23 cellular contexts compared by ENCODE assay signal in the genomic region with DNA sequence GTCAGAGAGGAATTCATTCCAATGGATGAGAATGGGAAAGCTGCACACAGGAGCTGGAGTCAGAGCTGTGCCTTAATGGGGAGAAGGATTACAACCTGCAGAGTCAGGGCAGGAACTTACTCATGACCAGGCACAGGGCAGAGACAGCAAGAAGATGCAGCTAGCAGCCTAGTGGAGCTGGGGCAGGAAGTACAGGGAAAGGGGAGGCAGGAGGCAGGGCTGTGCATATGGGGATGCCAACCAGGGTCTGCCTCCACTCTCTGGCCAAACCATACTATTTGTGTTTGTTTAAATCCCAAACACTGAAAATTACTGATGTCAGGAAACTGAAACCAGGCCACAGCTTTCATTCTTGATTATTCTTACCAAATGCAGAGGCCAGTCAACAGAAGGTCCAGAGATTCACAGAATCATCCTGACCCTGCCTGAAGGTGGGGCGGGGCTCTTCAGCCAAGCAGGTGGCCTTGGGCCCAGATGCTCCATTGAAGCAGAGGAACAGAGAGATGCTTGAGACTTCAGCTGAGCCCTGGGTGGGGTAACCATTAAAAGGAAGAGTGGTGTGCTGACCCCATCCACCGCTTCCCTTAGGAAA.
"Had no signal": no experiment of that assay in that cellular context is flagged by ENCODE, and none has a peak within 500 bp of the region (broad histone marks: within the 10 kb centered on the region; RNA-seq: fewer than 3 reads in every experiment).

No MANE protein-coding gene starts in this region.

- H3K36me3 Mint-ChIP-seq: activated naive CD8-positive, alpha-beta T cell; memory B cell; natural killer cell treated with Interleukin-12 subunit alpha and Interleukin-12 subunit beta and Interleukin-15 and Interleukin-18, amount 100 ng/mL, for 72 hours; type B pancreatic cell; WTC11 had no signal

- H3K36me3 ChIP-seq: esophagus squamous epithelium, left ventricle myocardium inferior, right atrium auricular region had no signal

- DNase-seq: activated CD4-positive, alpha-beta T cell treated with anti-CD3 and anti-CD28 coated beads for 48 hours; activated gamma-delta T cell treated with Interleukin-2 at 50 U/mL for 16 hours; amniotic stem cell; body of pancreas; cortex of kidney; effector CD4-positive, alpha-beta T cell; esophagus squamous epithelium; hippocampal formation; left ventricle myocardium inferior; posterior cingulate gyrus; stimulated activated CD4-positive, alpha-beta T cell treated with anti-CD3 and anti-CD28 coated beads, Interleukin-15, amount 100 ng/mL, for 24 hours; stimulated activated CD4-positive, alpha-beta T cell treated with anti-CD3 and anti-CD28 coated beads, Interleukin-4, amount 100 ng/mL, for 1 hour; stimulated activated naive CD4-positive, alpha-beta T cell; substantia nigra; T-helper 17 cell had no signal

- H3K4me3 ChIP-seq: body of pancreas, esophagus squamous epithelium, left ventricle myocardium inferior, right atrium auricular region, skin epidermis had no signal

- H3K4me3 Mint-ChIP-seq: activated naive CD8-positive, alpha-beta T cell; central memory CD8-positive, alpha-beta T cell; memory B cell; natural killer cell treated with Interleukin-12 subunit alpha and Interleukin-12 subunit beta and Interleukin-15 and Interleukin-18, amount 100 ng/mL, for 72 hours; T-helper 17 cell; type B pancreatic cell; WTC11 had no signal

- H3K9me3 ChIP-seq: body of pancreas, esophagus squamous epithelium, left ventricle myocardium inferior, right atrium auricular region had no signal

- ATAC-seq: body of pancreas; natural killer cell treated with Interleukin-12 subunit alpha and Interleukin-12 subunit beta and Interleukin-15 and Interleukin-18, amount 100 ng/mL, for 72 hours; T-helper 17 cell; WTC11 had no signal

- H3K4me1 ChIP-seq: body of pancreas, right atrium auricular region had no signal

- H3K4me1 Mint-ChIP-seq: central memory CD8-positive, alpha-beta T cell; T-helper 17 cell had no signal

- H3K27ac ChIP-seq: body of pancreas, left ventricle myocardium inferior, right atrium auricular region, skin epidermis had no signal

- H3K9me3 Mint-ChIP-seq: central memory CD8-positive, alpha-beta T cell; natural killer cell treated with Interleukin-12 subunit alpha and Interleukin-12 subunit beta and Interleukin-15 and Interleukin-18, amount 100 ng/mL, for 72 hours; type B pancreatic cell; WTC11 had no signal

- H3K27ac Mint-ChIP-seq: activated naive CD8-positive, alpha-beta T cell; memory B cell; natural killer cell treated with Interleukin-12 subunit alpha and Interleukin-12 subunit beta and Interleukin-15 and Interleukin-18, amount 100 ng/mL, for 72 hours; T-helper 17 cell; type B pancreatic cell; WTC11 had no signal

- H3K27me3 ChIP-seq: body of pancreas, right atrium auricular region had no signal
